1 cellular context compared by ENCODE assay signal in genomic region chr1:227299688-227300087, GRCh38.
TF ChIP-seq lines count a peak whose summit lies in the region.

No MANE protein-coding gene starts in this region.

TF ChIP-seq in K562, 482 proteins besides CTCF, POLR2A, EP300 and RAD21 (continued from another document):
- TF ChIP-seq ZFP30 (CRISPR knock-in tag; IDR thresholded peaks at IDR 0.05; ENCODE audit: borderline replicate concordance), result no peak
- no peak for TF ChIP-seq SREBF2 (CRISPR knock-in tag; IDR thresholded peaks at IDR 0.05)
- no peak for TF ChIP-seq ZNF24 (IDR thresholded peaks at IDR 0.05)
- no peak for TF ChIP-seq ZNF696 (CRISPR knock-in tag; conservative IDR thresholded peaks at IDR 0.05)
- TF ChIP-seq POLR2AphosphoS2 (IDR thresholded peaks at IDR 0.05; ENCODE audit: low read length), result no peak
- TF ChIP-seq STAT5A (IDR thresholded peaks at IDR 0.05; ENCODE audit: borderline replicate concordance, low read length), result no peak
- TF ChIP-seq, protein P1, sequence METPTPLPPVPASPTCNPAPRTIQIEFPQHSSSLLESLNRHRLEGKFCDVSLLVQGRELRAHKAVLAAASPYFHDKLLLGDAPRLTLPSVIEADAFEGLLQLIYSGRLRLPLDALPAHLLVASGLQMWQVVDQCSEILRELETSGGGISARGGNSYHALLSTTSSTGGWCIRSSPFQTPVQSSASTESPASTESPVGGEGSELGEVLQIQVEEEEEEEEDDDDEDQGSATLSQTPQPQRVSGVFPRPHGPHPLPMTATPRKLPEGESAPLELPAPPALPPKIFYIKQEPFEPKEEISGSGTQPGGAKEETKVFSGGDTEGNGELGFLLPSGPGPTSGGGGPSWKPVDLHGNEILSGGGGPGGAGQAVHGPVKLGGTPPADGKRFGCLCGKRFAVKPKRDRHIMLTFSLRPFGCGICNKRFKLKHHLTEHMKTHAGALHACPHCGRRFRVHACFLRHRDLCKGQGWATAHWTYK (CRISPR knock-in tag; IDR thresholded peaks at IDR 0.05), result no peak
- 0 out of 2 replicates have a peak, but pooled peaks have one; percentile 26 for TF ChIP-seq HMBOX1 (IDR thresholded peaks at IDR 0.05)
- no peak for TF ChIP-seq ZBTB7A (IDR thresholded peaks at IDR 0.05; ENCODE audit: borderline replicate concordance, control insufficient read depth, low read depth, low read length)
- no peak for TF ChIP-seq U2AF1 (optimal IDR thresholded peaks at IDR 0.05; ENCODE audit: low read depth, low read length)
- no peak for TF ChIP-seq HNRNPLL (IDR thresholded peaks at IDR 0.05; ENCODE audit: low read depth, low read length, poor library complexity, severe bottlenecking)
- TF ChIP-seq ZBTB11 (CRISPR knock-in tag; IDR thresholded peaks at IDR 0.05), result no peak
- TF ChIP-seq, protein P2, sequence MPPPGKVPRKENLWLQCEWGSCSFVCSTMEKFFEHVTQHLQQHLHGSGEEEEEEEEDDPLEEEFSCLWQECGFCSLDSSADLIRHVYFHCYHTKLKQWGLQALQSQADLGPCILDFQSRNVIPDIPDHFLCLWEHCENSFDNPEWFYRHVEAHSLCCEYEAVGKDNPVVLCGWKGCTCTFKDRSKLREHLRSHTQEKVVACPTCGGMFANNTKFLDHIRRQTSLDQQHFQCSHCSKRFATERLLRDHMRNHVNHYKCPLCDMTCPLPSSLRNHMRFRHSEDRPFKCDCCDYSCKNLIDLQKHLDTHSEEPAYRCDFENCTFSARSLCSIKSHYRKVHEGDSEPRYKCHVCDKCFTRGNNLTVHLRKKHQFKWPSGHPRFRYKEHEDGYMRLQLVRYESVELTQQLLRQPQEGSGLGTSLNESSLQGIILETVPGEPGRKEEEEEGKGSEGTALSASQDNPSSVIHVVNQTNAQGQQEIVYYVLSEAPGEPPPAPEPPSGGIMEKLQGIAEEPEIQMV (tag; conservative IDR thresholded peaks at IDR 0.05; ENCODE audit: low read depth), result no peak
- TF ChIP-seq RCOR1 (IDR thresholded peaks at IDR 0.05; ENCODE audit: borderline replicate concordance in 1 of 2, low read depth in 2 of 2, low read length in 2 of 2), result no peak
- TF ChIP-seq, protein P3, sequence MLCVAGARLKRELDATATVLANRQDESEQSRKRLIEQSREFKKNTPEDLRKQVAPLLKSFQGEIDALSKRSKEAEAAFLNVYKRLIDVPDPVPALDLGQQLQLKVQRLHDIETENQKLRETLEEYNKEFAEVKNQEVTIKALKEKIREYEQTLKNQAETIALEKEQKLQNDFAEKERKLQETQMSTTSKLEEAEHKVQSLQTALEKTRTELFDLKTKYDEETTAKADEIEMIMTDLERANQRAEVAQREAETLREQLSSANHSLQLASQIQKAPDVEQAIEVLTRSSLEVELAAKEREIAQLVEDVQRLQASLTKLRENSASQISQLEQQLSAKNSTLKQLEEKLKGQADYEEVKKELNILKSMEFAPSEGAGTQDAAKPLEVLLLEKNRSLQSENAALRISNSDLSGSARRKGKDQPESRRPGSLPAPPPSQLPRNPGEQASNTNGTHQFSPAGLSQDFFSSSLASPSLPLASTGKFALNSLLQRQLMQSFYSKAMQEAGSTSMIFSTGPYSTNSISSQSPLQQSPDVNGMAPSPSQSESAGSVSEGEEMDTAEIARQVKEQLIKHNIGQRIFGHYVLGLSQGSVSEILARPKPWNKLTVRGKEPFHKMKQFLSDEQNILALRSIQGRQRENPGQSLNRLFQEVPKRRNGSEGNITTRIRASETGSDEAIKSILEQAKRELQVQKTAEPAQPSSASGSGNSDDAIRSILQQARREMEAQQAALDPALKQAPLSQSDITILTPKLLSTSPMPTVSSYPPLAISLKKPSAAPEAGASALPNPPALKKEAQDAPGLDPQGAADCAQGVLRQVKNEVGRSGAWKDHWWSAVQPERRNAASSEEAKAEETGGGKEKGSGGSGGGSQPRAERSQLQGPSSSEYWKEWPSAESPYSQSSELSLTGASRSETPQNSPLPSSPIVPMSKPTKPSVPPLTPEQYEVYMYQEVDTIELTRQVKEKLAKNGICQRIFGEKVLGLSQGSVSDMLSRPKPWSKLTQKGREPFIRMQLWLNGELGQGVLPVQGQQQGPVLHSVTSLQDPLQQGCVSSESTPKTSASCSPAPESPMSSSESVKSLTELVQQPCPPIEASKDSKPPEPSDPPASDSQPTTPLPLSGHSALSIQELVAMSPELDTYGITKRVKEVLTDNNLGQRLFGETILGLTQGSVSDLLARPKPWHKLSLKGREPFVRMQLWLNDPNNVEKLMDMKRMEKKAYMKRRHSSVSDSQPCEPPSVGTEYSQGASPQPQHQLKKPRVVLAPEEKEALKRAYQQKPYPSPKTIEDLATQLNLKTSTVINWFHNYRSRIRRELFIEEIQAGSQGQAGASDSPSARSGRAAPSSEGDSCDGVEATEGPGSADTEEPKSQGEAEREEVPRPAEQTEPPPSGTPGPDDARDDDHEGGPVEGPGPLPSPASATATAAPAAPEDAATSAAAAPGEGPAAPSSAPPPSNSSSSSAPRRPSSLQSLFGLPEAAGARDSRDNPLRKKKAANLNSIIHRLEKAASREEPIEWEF (CRISPR knock-in tag; IDR thresholded peaks at IDR 0.05), result no peak
